ENCODE assay signal across 19 cellular contexts in the genomic region with DNA sequence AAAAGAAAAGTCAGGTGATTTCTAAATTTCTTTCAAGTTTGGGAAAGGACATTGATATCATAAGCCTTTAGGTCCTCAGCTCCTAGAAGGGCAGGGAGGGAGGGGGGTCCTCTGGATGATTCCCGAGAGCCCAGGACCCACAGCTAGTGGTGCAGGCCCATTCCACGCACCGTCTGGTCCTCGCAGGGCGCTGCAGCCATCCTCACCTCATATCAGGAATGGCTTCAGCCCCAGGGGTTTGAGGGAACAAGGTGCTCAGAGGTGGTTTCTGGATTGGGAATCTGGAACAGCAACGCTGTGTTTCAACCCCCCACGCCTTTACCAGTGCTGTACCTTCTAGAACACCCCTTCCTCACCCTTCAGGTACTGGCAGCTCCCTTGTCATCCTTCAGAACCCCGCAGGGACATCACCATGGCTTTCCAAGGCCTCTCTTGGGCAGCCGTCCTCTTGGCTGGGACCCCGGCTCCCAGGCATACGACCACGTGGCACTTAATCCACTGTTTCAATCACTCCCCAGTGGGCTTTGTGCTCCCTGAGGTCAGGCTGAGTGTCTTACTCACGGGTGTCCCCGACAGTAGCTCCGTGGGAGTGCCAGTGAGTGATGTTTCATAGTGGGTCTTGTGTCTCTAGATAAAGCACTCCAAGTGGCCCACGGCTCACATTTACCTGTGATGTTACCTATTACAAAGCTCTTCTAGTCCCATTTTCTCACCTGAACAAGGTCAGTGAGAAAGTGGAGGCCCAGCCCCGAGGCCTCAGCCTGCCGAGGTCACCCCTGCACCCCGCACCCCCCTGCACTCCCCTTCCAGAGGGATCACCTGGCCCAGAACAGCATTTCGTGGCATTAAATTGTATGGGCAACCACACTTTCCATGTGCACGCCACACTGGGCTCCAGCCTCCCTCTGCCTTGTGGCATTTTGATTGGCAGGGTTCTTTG.
DNase-seq lines count a peak whose midpoint lies in the region; ATAC-seq and TF ChIP-seq lines count a peak whose summit lies in the region.
"Had no signal": no experiment of that assay in that cellular context is flagged by ENCODE, and none has a peak within 500 bp of the region (broad histone marks: within the 10 kb centered on the region; RNA-seq: fewer than 3 reads in every experiment).

No MANE protein-coding gene starts in this region.

- H3K9me3 ChIP-seq in left ventricle myocardium inferior (replicated peaks) (no peaks in the 10 kb centered on the region), right cardiac atrium (ENCODE audit: control insufficient read depth, low read length) (no peaks in the 10 kb centered on the region), upper lobe of right lung (no peaks in the 10 kb centered on the region)
- H3K9me3 ChIP-seq: A549; BLaER1 treated with 17β-estradiol and CSF1 and Interleukin-3, amounts not matched to agents 10 nM and 100 nM had no signal

- BruUV-seq in MCF 10A (replicated peaks; lab: Mats Ljungman, UMichigan): no TSS peak

- no peak overlapping the region for H3K27ac Mint-ChIP-seq in MCF 10A (ENCODE audit: low read depth, unreplicated experiment)
- H3K27ac Mint-ChIP-seq in activated CD4-positive, alpha-beta T cell treated with anti-CD3 and anti-CD28 coated beads for 36 hours: no peak overlapping the region

- H3K4me3 ChIP-seq in left ventricle myocardium inferior: no peak overlapping the region
- H3K4me3 ChIP-seq in right cardiac atrium (ENCODE audit: low read length): no peak overlapping the region
- no peak overlapping the region for H3K4me3 ChIP-seq in upper lobe of right lung
- H3K4me3 ChIP-seq: A549; BLaER1 treated with 17β-estradiol and CSF1 and Interleukin-3, amounts not matched to agents 10 nM and 100 nM had no signal

- TF ChIP-seq CTCF in left ventricle myocardium inferior (IDR thresholded peaks at IDR 0.05; ENCODE audit: borderline replicate concordance) (no peak), upper lobe of right lung (IDR thresholded peaks at IDR 0.05) (no peak), MCF 10A (IDR thresholded peaks at IDR 0.05; ENCODE audit: unreplicated experiment) (no peak)

- no peak for DNase-seq in left ventricle myocardium inferior
- DNase-seq in Right ventricle myocardium inferior (ENCODE audit: missing footprints): no peak
- peak in 2 of 3 donors; percentile 25 to 29 for DNase-seq in right cardiac atrium
- DNase-seq in posterior vena cava (ENCODE audit: low spot score): peak; percentile 70
- peak; percentile 27 for DNase-seq in upper lobe of right lung
- DNase-seq in MCF 10A (ENCODE audit: unreplicated experiment): no peak
- DNase-seq in activated CD4-positive, alpha-beta T cell treated with anti-CD3 and anti-CD28 coated beads for 36 hours: no peak
- no peak for DNase-seq in activated CD4-positive, CD25-positive, alpha-beta regulatory T cell treated with anti-CD3 and anti-CD28 coated beads, Interleukin-2, amount 50 U/mL, for 72 hours
- DNase-seq: CD8-positive, alpha-beta memory T cell; DMS79 treated with DMSO at 0.1 percent for 48 hours; HCEC 1CT; MV-4-11; NCI-H1417 treated with DMSO at 0.1 percent for 48 hours; NCI-H2029 treated with DMSO at 0.1 percent for 48 hours; NCI-H2171 treated with DMSO at 0.1 percent for 48 hours; NCI-H446 treated with DMSO at 0.1 percent for 48 hours; OCI-M1 had no signal

- POLR2A ChIA-PET in MCF 10A (lab: Yijun Ruan, JAX): interaction anchor here (0.9 to 1.1 kb wide), 2 partner anchors 71 to 111 kb away, joined by 3 read pairs; no protein-coding TSS in a partner anchor
- POLR2A ChIA-PET in activated CD4-positive, alpha-beta T cell treated with anti-CD3 and anti-CD28 coated beads for 36 hours (lab: Charles Lee): no interaction called here

- no peaks in the 10 kb centered on the region for H3K4me1 Mint-ChIP-seq in MCF 10A (ENCODE audit: insufficient read depth, unreplicated experiment)
- H3K4me1 Mint-ChIP-seq in activated CD4-positive, alpha-beta T cell treated with anti-CD3 and anti-CD28 coated beads for 36 hours: no peaks in the 10 kb centered on the region
- H3K4me1 Mint-ChIP-seq: CD8-positive, alpha-beta memory T cell had no signal

- H3K27me3 ChIP-seq in left ventricle myocardium inferior (ENCODE audit: low read depth) (no peaks in the 10 kb centered on the region), right cardiac atrium (ENCODE audit: control insufficient read depth, insufficient read depth) (no peaks in the 10 kb centered on the region), upper lobe of right lung (no peaks in the 10 kb centered on the region)
- H3K27me3 ChIP-seq: BLaER1 treated with 17β-estradiol and CSF1 and Interleukin-3, amounts not matched to agents 10 nM and 100 nM had no signal

- 90% methylated on average over 21 of the region's 21 CpGs for WGBS in right cardiac atrium

- H3K36me3 ChIP-seq in left ventricle myocardium inferior (no peaks in the 10 kb centered on the region), upper lobe of right lung (no peaks in the 10 kb centered on the region)
- H3K36me3 ChIP-seq: BLaER1 treated with 17β-estradiol and CSF1 and Interleukin-3, amounts not matched to agents 10 nM and 100 nM had no signal

- CTCF ChIA-PET in MCF 10A (lab: Yijun Ruan, JAX): interaction anchor here (0.6 to 1.0 kb wide), 2 partner anchors 110 to 233 kb away, joined by 3 to 5 read pairs; no protein-coding TSS in a partner anchor
- CTCF ChIA-PET in activated CD4-positive, alpha-beta T cell treated with anti-CD3 and anti-CD28 coated beads for 36 hours (lab: Charles Lee): no interaction called here

- H3K27ac ChIP-seq in left ventricle myocardium inferior (replicated peaks) (peak overlapping the region; percentile 85), right cardiac atrium (ENCODE audit: low read length) (no peak overlapping the region), upper lobe of right lung (no peak overlapping the region)
- H3K27ac ChIP-seq: BLaER1 treated with 17β-estradiol and CSF1 and Interleukin-3, amounts not matched to agents 10 nM and 100 nM had no signal

- ATAC-seq in Right ventricle myocardium inferior (no peak), right cardiac atrium (no peak), upper lobe of right lung (no peak)
- ATAC-seq in activated CD4-positive, alpha-beta T cell treated with anti-CD3 and anti-CD28 coated beads for 36 hours: no peak
- ATAC-seq: A549 had no signal

- H3K4me1 ChIP-seq in left ventricle myocardium inferior: peaks cover 43% of the 10 kb centered on the region
- peaks cover 19% of the 10 kb centered on the region for H3K4me1 ChIP-seq in right cardiac atrium (ENCODE audit: control insufficient read depth, insufficient read depth, low read length)
- H3K4me1 ChIP-seq in upper lobe of right lung: no peaks in the 10 kb centered on the region
- H3K4me1 ChIP-seq: A549 had no signal

- no peaks in the 10 kb centered on the region for H3K27me3 Mint-ChIP-seq in MCF 10A (ENCODE audit: insufficient read depth, unreplicated experiment)
- H3K27me3 Mint-ChIP-seq in activated CD4-positive, alpha-beta T cell treated with anti-CD3 and anti-CD28 coated beads for 36 hours: no peaks in the 10 kb centered on the region

- no peak overlapping the region for H3K4me3 Mint-ChIP-seq in MCF 10A (ENCODE audit: unreplicated experiment)
- no peak overlapping the region for H3K4me3 Mint-ChIP-seq in activated CD4-positive, alpha-beta T cell treated with anti-CD3 and anti-CD28 coated beads for 36 hours
- H3K4me3 Mint-ChIP-seq: CD8-positive, alpha-beta memory T cell had no signal

- H3K36me3 Mint-ChIP-seq in MCF 10A (ENCODE audit: insufficient read depth, unreplicated experiment): peaks cover 15% of the 10 kb centered on the region
- no peaks in the 10 kb centered on the region for H3K36me3 Mint-ChIP-seq in activated CD4-positive, alpha-beta T cell treated with anti-CD3 and anti-CD28 coated beads for 36 hours (ENCODE audit: low read depth)
- H3K36me3 Mint-ChIP-seq: CD8-positive, alpha-beta memory T cell had no signal

- intact Hi-C loops in left ventricle myocardium inferior (cut with micrococcal nuclease): no loop called here
- intact Hi-C loops in Right ventricle myocardium inferior (cut with DNase I): loop anchor here (5.0 kb wide), 1 partner anchor 72 kb away; no protein-coding TSS in a partner anchor
- intact Hi-C loops in right cardiac atrium (cut with DNase I): no loop called here
- intact Hi-C loops in posterior vena cava (cut with DNase I): no loop called here
- intact Hi-C loops in upper lobe of right lung (cut with DNase I): no loop called here
- intact Hi-C loops in MCF 10A (cut with micrococcal nuclease): no loop called here
- intact Hi-C loops in activated CD4-positive, alpha-beta T cell treated with anti-CD3 and anti-CD28 coated beads for 36 hours (cut with DNase I, micrococcal nuclease): no loop called here

- no peaks in the 10 kb centered on the region for H3K9me3 Mint-ChIP-seq in MCF 10A (ENCODE audit: unreplicated experiment)
- no peaks in the 10 kb centered on the region for H3K9me3 Mint-ChIP-seq in activated CD4-positive, alpha-beta T cell treated with anti-CD3 and anti-CD28 coated beads for 36 hours (ENCODE audit: low read depth)
- H3K9me3 Mint-ChIP-seq: CD8-positive, alpha-beta memory T cell had no signal

Comparison
In these comparisons a context has a peak if more than half of its experiments do, and no peak if none do; other contexts are left out.
1. DNase-seq: peak in right cardiac atrium (2 of 3), posterior vena cava (single experiment) and upper lobe of right lung (single experiment); none in left ventricle myocardium inferior (single experiment), Right ventricle myocardium inferior (single experiment), MCF 10A (single experiment), activated CD4-positive, alpha-beta T cell treated with anti-CD3 and anti-CD28 coated beads for 36 hours (single experiment) and activated CD4-positive, CD25-positive, alpha-beta regulatory T cell treated with anti-CD3 and anti-CD28 coated beads, Interleukin-2, amount 50 U/mL, for 72 hours (single experiment).